In the genomic region with DNA sequence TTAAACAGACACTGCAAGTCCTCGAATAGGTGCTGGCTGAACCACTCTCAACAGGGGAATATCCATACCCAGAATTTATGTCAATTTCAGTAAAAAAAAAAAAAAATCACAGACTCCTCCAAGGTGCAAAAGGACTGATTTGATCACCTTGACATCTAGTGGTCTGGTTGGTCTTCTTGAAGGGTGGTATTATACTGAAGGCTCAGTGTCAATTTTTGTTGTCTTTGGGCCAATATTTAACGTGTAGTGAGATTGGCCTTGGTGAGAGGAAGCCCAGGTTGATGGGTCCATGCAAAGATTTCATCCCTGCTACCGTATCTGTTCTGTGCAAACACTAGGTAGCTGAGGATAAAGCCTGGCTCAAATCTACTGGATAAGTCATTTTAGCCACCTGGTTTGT, we compare ENCODE assay signal across 16 cellular contexts. TPM values are rescaled to one million over a fixed set of nuclear protein-coding genes. Genes with fewer than 3 reads are reported as not detected.
DNase-seq lines count a peak whose midpoint lies in the region; ATAC-seq lines count a peak whose summit lies in the region.
"Had no signal": no experiment of that assay in that cellular context is flagged by ENCODE, and none has a peak within 500 bp of the region (broad histone marks: within the 10 kb centered on the region; RNA-seq: fewer than 3 reads in every experiment).

No MANE protein-coding gene starts in this region.

- H4K91ac ChIP-seq in neuronal stem cell (ENCODE audit: low read depth, low read length, poor library complexity), result no peak overlapping the region

- H3K4me3 ChIP-seq in GM23248 (no peak overlapping the region), neuronal stem cell (ENCODE audit: low read length in 2 of 2) (no peak overlapping the region)

- H4K20me1 ChIP-seq in GM23248 (ENCODE audit: insufficient read depth), result no peaks in the 10 kb centered on the region

- H2AFZ ChIP-seq in GM23248 (no peak overlapping the region), neuronal stem cell (ENCODE audit: low read length) (no peak overlapping the region)

- peaks cover 12% of the 10 kb centered on the region in 2 donors for H3K36me3 Mint-ChIP-seq in activated T-cell treated with anti-CD3 and anti-CD28 coated beads, Interleukin-2, amount 50 U/mL, for 72 hours (ENCODE audit: insufficient read depth in 2 of 2)
- H3K36me3 Mint-ChIP-seq in activated naive CD8-positive, alpha-beta T cell, result peaks cover 10% of the 10 kb centered on the region
- H3K36me3 Mint-ChIP-seq in naive thymus-derived CD8-positive, alpha-beta T cell, result peaks cover 0 to 7% (median 2%) of the 10 kb centered on the region in 3 donors

- in situ Hi-C loops in GM23248 (cut with MboI), result no loop called here

- H3K18ac ChIP-seq in neuronal stem cell (ENCODE audit: low read length), result no peak overlapping the region

- H3K4me3 Mint-ChIP-seq in activated T-cell treated with anti-CD3 and anti-CD28 coated beads, Interleukin-2, amount 50 U/mL, for 72 hours, result no peak overlapping the region
- no peak overlapping the region for H3K4me3 Mint-ChIP-seq in activated naive CD8-positive, alpha-beta T cell
- peak overlapping the region in 1 of 10 donors; percentile 5 for H3K4me3 Mint-ChIP-seq in naive thymus-derived CD8-positive, alpha-beta T cell

- H3K27me3 Mint-ChIP-seq in activated T-cell treated with anti-CD3 and anti-CD28 coated beads, Interleukin-2, amount 50 U/mL, for 72 hours (ENCODE audit: low read depth), result no peaks in the 10 kb centered on the region
- H3K27me3 Mint-ChIP-seq in activated naive CD8-positive, alpha-beta T cell, result no peaks in the 10 kb centered on the region
- no peaks in the 10 kb centered on the region for H3K27me3 Mint-ChIP-seq in naive thymus-derived CD8-positive, alpha-beta T cell

- no peak overlapping the region for H2BK5ac ChIP-seq in neuronal stem cell (ENCODE audit: low read length)

- H3K27ac Mint-ChIP-seq in activated T-cell treated with anti-CD3 and anti-CD28 coated beads, Interleukin-2, amount 50 U/mL, for 72 hours, result peak overlapping the region; percentile 71
- H3K27ac Mint-ChIP-seq in activated naive CD8-positive, alpha-beta T cell, result peak overlapping the region; percentile 95
- peak overlapping the region in 6 of 10 donors; percentile 3 to 99 (median 50) for H3K27ac Mint-ChIP-seq in naive thymus-derived CD8-positive, alpha-beta T cell

- H3K79me1 ChIP-seq in neuronal stem cell (ENCODE audit: low read depth, low read length), result no peaks in the 10 kb centered on the region

- H3K27ac ChIP-seq in GM23248 (no peak overlapping the region), neuronal stem cell (replicated peaks; ENCODE audit: low read length) (no peak overlapping the region)

- no peak overlapping the region for H3K23ac ChIP-seq in neuronal stem cell (ENCODE audit: low read depth, low read length, poor library complexity)

- H3K4ac ChIP-seq in neuronal stem cell (ENCODE audit: low read length), result no peak overlapping the region

- H3K36me3 ChIP-seq in GM23248 (ENCODE audit: low read depth), result no peaks in the 10 kb centered on the region
- H3K36me3 ChIP-seq in neuronal stem cell (replicated peaks in 1 of 2; ENCODE audit: control insufficient read depth in 2 of 2, insufficient read depth in 2 of 2, low read length in 2 of 2), result no peaks in the 10 kb centered on the region

- H2BK120ac ChIP-seq in neuronal stem cell (ENCODE audit: low read depth, low read length), result no peak overlapping the region

- peaks cover 3 to 5% of the 10 kb centered on the region in 2 donors for H3K9me3 Mint-ChIP-seq in activated T-cell treated with anti-CD3 and anti-CD28 coated beads, Interleukin-2, amount 50 U/mL, for 72 hours
- peaks cover 8% of the 10 kb centered on the region for H3K9me3 Mint-ChIP-seq in activated naive CD8-positive, alpha-beta T cell (ENCODE audit: low read depth)
- H3K9me3 Mint-ChIP-seq in naive thymus-derived CD8-positive, alpha-beta T cell, result peaks cover 0 to 6% (median 0%) of the 10 kb centered on the region in 9 donors

- H3K4me2 ChIP-seq in GM23248 (ENCODE audit: unreplicated experiment) (no peak overlapping the region), neuronal stem cell (ENCODE audit: insufficient read depth, low read length, poor library complexity, severe bottlenecking) (no peak overlapping the region)

- H3K9ac ChIP-seq in GM23248 (no peak overlapping the region), neuronal stem cell (ENCODE audit: low read depth, low read length, poor library complexity) (no peak overlapping the region)

- no peak overlapping the region for H2BK12ac ChIP-seq in neuronal stem cell (ENCODE audit: low read length)

- no peak overlapping the region for H3K14ac ChIP-seq in neuronal stem cell (ENCODE audit: low read length)

- H3K4me1 Mint-ChIP-seq in activated T-cell treated with anti-CD3 and anti-CD28 coated beads, Interleukin-2, amount 50 U/mL, for 72 hours (ENCODE audit: low read depth), result peaks cover 82% of the 10 kb centered on the region
- peaks cover 84% of the 10 kb centered on the region for H3K4me1 Mint-ChIP-seq in activated naive CD8-positive, alpha-beta T cell (ENCODE audit: low read depth)
- peaks cover 41 to 88% (median 84%) of the 10 kb centered on the region in 4 donors for H3K4me1 Mint-ChIP-seq in naive thymus-derived CD8-positive, alpha-beta T cell

- no peak overlapping the region for H4K8ac ChIP-seq in neuronal stem cell (ENCODE audit: low read depth, low read length)

- no peaks in the 10 kb centered on the region for H3K27me3 ChIP-seq in GM23248 (replicated peaks; ENCODE audit: insufficient read depth)
- no peaks in the 10 kb centered on the region for H3K27me3 ChIP-seq in neuronal stem cell (ENCODE audit: control insufficient read depth in 3 of 3, insufficient read depth in 3 of 3, low read depth in 1 of 3, low read length in 3 of 3)

- no peak for ATAC-seq in activated T-cell treated with anti-CD3 and anti-CD28 coated beads, Interleukin-2, amount 50 U/mL, for 72 hours (replicated peaks in 1 of 2)
- ATAC-seq in naive thymus-derived CD8-positive, alpha-beta T cell, result no peak
- no peak for ATAC-seq in GM18868 (IDR thresholded peaks at IDR 0.05; ENCODE audit: unreplicated experiment)
- ATAC-seq: stimulated activated naive CD8-positive, alpha-beta T cell treated with anti-CD3 and anti-CD28 coated beads, Interleukin-15, Interleukin-2, amounts not matched to agents 100 U/mL and 50 U/mL, for 24 hours had no signal

- POLR2A ChIA-PET in naive thymus-derived CD8-positive, alpha-beta T cell (lab: Charles Lee), result interaction anchor here (0.9 to 1.4 kb wide), 3 partner anchors 10 to 106 kb away, joined by 3 to 8 read pairs (median 6); no protein-coding TSS in a partner anchor

- H2AK5ac ChIP-seq in neuronal stem cell (ENCODE audit: low read depth, low read length), result no peak overlapping the region

- H2BK15ac ChIP-seq in neuronal stem cell (ENCODE audit: low read length), result no peak overlapping the region

- WGBS in GM23248 (ENCODE audit: low coverage in 1 of 2, low lambda C conversion rate in 2 of 2, missing lambda C conversion rate in 2 of 2), 2 experiments, result 51 to 59% methylated on average over 3 of the region's 3 CpGs
- no CpG with 5 or more reads among the region's 3 CpGs for WGBS in neuronal stem cell (ENCODE audit: extremely low coverage in 2 of 2, insufficient read length in 2 of 2, insufficient replicate concordance in 1 of 2), 2 donors

- H3K9me3 ChIP-seq in GM23248 (ENCODE audit: low read depth) (no peaks in the 10 kb centered on the region), neuronal stem cell (replicated peaks in 1 of 2; ENCODE audit: control insufficient read depth in 2 of 2, insufficient read depth in 1 of 2, low read depth in 1 of 2, low read length in 2 of 2) (no peaks in the 10 kb centered on the region)

- peaks cover 23% of the 10 kb centered on the region for H3K4me1 ChIP-seq in GM23248 (ENCODE audit: insufficient read depth)
- H3K4me1 ChIP-seq in neuronal stem cell (ENCODE audit: control insufficient read depth in 2 of 2, insufficient read depth in 1 of 2, low read depth in 1 of 2, low read length in 2 of 2), result no peaks in the 10 kb centered on the region

- no peaks in the 10 kb centered on the region for H3K79me2 ChIP-seq in GM23248 (ENCODE audit: insufficient read depth)

- no peak for DNase-seq in activated T-cell treated with anti-CD3 and anti-CD28 coated beads, Interleukin-2, amount 50 U/mL, for 72 hours
- DNase-seq in activated T-cell treated with anti-CD3 and anti-CD28 coated beads for 4 hours, result no peak
- DNase-seq in GM23248, result peak; percentile 11
- DNase-seq in naive thymus-derived CD8-positive, alpha-beta T cell, result peak in 1 of 10 donors; percentile 23
- DNase-seq in neuronal stem cell (ENCODE audit: low spot score), result no peak
- no peak for DNase-seq in NCI-H1092 treated with DMSO at 0.1 percent for 48 hours (lab: John Stamatoyannopoulos, UW)
- DNase-seq: activated CD4-positive, alpha-beta T cell treated with anti-CD3 and anti-CD28 coated beads for 4 hours; activated gamma-delta T cell treated with Interleukin-2 at 50 U/mL for 16 hours; DND-41; Karpas-422; NCI-H2081; stimulated activated naive CD8-positive, alpha-beta T cell treated with anti-CD3 and anti-CD28 coated beads, Interleukin-15, Interleukin-2, amounts not matched to agents 100 U/mL and 50 U/mL, for 24 hours had no signal

- H3F3A ChIP-seq in GM23248 (ENCODE audit: insufficient read depth), result peaks cover 24% of the 10 kb centered on the region

- H3K9me2 ChIP-seq in GM23248 (ENCODE audit: insufficient read depth), result no peaks in the 10 kb centered on the region

RNA-seq across cellular contexts. Expression of a gene that starts 4.0 kb away (rescaled TPM):
- 100 to 1,000 TPM; 135 to 209 TPM for total RNA-seq in activated T-cell treated with anti-CD3 and anti-CD28 coated beads, Interleukin-2, amount 50 U/mL, for 72 hours
- total RNA-seq in GM23248 (2014; rRNA removed; shearing (Covaris generic)), result 0.43 and 2.0 TPM in 2 replicates
- polyA plus RNA-seq in GM23248 (2016; fragmentation: Nextera tagmentation; extraction: Ambion mirVana), result 1.2 and 1.3 TPM in 2 replicates
- 10 to 100 TPM; 19.9 to 22.2 TPM for total RNA-seq in naive thymus-derived CD8-positive, alpha-beta T cell
- polyA plus RNA-seq in naive thymus-derived CD8-positive, alpha-beta T cell, result 10 to 100 TPM; 24.6 to 51.9 (median 48.7) TPM
- polyA plus RNA-seq in neuronal stem cell (2013, experiment 1 of 2), result not detected
- not detected for polyA plus RNA-seq in neuronal stem cell (2013, experiment 2 of 2)
- polyA plus RNA-seq: AG04450, fibroblast of lung had no signal
